Comparison of ENCODE assay signal across 18 cellular contexts in genomic region chr5:164563370-164563769, GRCh38.
DNase-seq lines count a peak whose midpoint lies in the region; ATAC-seq lines count a peak whose summit lies in the region.
"Had no signal": no experiment of that assay in that cellular context is flagged by ENCODE, and none has a peak within 500 bp of the region (broad histone marks: within the 10 kb centered on the region; RNA-seq: fewer than 3 reads in every experiment).

No MANE protein-coding gene starts in this region.

- no peaks in the 10 kb centered on the region for H3K27me3 Mint-ChIP-seq in activated CD8-positive, alpha-beta T cell treated with anti-CD3 and anti-CD28 coated beads, Interleukin-2, amount 10 ng/mL, durations not matched to agents 7 days and 5 days (ENCODE audit: low read depth)
- H3K27me3 Mint-ChIP-seq: B cell; CD4-positive, CD25-positive, alpha-beta regulatory T cell had no signal

- POLR2A ChIA-PET in activated CD8-positive, alpha-beta T cell treated with anti-CD3 and anti-CD28 coated beads, Interleukin-2, amount 10 ng/mL, durations not matched to agents 7 days and 5 days (lab: Charles Lee) = no interaction called here

- DNase-seq in DMS 273 (lab: John Stamatoyannopoulos, UW; ENCODE audit: unreplicated experiment) = peak; percentile 46
- DNase-seq in DMS 273 treated with DMSO at 0.1 percent for 48 hours (lab: John Stamatoyannopoulos, UW) = no peak
- DNase-seq in D341Med (ENCODE audit: low spot score) = peak; percentile 5
- peak; percentile 38 for DNase-seq in NCI-H524 treated with DMSO at 0.1 percent for 48 hours (lab: John Stamatoyannopoulos, UW)
- peak; percentile 74 for DNase-seq in NCI-H82 treated with DMSO at 0.1 percent for 48 hours (lab: John Stamatoyannopoulos, UW; ENCODE audit: unreplicated experiment)
- DNase-seq in DMS153 (lab: John Stamatoyannopoulos, UW) = no peak
- DNase-seq in activated CD8-positive, alpha-beta T cell treated with anti-CD3 and anti-CD28 coated beads, Interleukin-2, amount 10 ng/mL, durations not matched to agents 7 days and 5 days = no peak
- DNase-seq: Caco-2; CD4-positive, CD25-positive, alpha-beta regulatory T cell; CD8-positive, alpha-beta T cell; DMS53; DMS79 treated with DMSO at 0.1 percent for 48 hours; GF-D8; GM23248; H7; HCEC 1CT had no signal

- ATAC-seq in GM21528 (IDR thresholded peaks at IDR 0.05; ENCODE audit: low FRiP score, unreplicated experiment) = no peak
- ATAC-seq in activated CD8-positive, alpha-beta T cell treated with anti-CD3 and anti-CD28 coated beads, Interleukin-2, amount 10 ng/mL, durations not matched to agents 7 days and 5 days = no peak
- ATAC-seq: CD8-positive, alpha-beta T cell had no signal

- no peak overlapping the region for H3K27ac Mint-ChIP-seq in activated CD8-positive, alpha-beta T cell treated with anti-CD3 and anti-CD28 coated beads, Interleukin-2, amount 10 ng/mL, durations not matched to agents 7 days and 5 days
- H3K27ac Mint-ChIP-seq: B cell; CD4-positive, CD25-positive, alpha-beta regulatory T cell; CD8-positive, alpha-beta T cell had no signal

- H3K9me3 Mint-ChIP-seq in activated CD8-positive, alpha-beta T cell treated with anti-CD3 and anti-CD28 coated beads, Interleukin-2, amount 10 ng/mL, durations not matched to agents 7 days and 5 days (ENCODE audit: insufficient read depth) = peaks cover 4% of the 10 kb centered on the region
- H3K9me3 Mint-ChIP-seq: CD8-positive, alpha-beta T cell had no signal

- no peaks in the 10 kb centered on the region for H3K36me3 Mint-ChIP-seq in activated CD8-positive, alpha-beta T cell treated with anti-CD3 and anti-CD28 coated beads, Interleukin-2, amount 10 ng/mL, durations not matched to agents 7 days and 5 days (ENCODE audit: low read depth)
- H3K36me3 Mint-ChIP-seq: CD4-positive, CD25-positive, alpha-beta regulatory T cell; CD8-positive, alpha-beta T cell had no signal

- H3K4me1 Mint-ChIP-seq in activated CD8-positive, alpha-beta T cell treated with anti-CD3 and anti-CD28 coated beads, Interleukin-2, amount 10 ng/mL, durations not matched to agents 7 days and 5 days (ENCODE audit: low read depth) = no peaks in the 10 kb centered on the region
- H3K4me1 Mint-ChIP-seq: B cell; CD4-positive, CD25-positive, alpha-beta regulatory T cell had no signal

- CTCF ChIA-PET in activated CD8-positive, alpha-beta T cell treated with anti-CD3 and anti-CD28 coated beads, Interleukin-2, amount 10 ng/mL, durations not matched to agents 7 days and 5 days (lab: Charles Lee) = no interaction called here

- no peak overlapping the region for H3K4me3 Mint-ChIP-seq in activated CD8-positive, alpha-beta T cell treated with anti-CD3 and anti-CD28 coated beads, Interleukin-2, amount 10 ng/mL, durations not matched to agents 7 days and 5 days
- H3K4me3 Mint-ChIP-seq: B cell; CD4-positive, CD25-positive, alpha-beta regulatory T cell; CD8-positive, alpha-beta T cell had no signal

Comparison
In these comparisons a context has a peak if more than half of its experiments do, and no peak if none do; other contexts are left out.
1. DNase-seq: peak in DMS 273 (single experiment), D341Med (single experiment), NCI-H524 treated with DMSO at 0.1 percent for 48 hours (single experiment) and NCI-H82 treated with DMSO at 0.1 percent for 48 hours (single experiment); none in DMS 273 treated with DMSO at 0.1 percent for 48 hours (single experiment), DMS153 (single experiment) and activated CD8-positive, alpha-beta T cell treated with anti-CD3 and anti-CD28 coated beads, Interleukin-2, amount 10 ng/mL, durations not matched to agents 7 days and 5 days (single experiment).